Comparison of ENCODE assay signal across 24 cellular contexts in the genomic region with DNA sequence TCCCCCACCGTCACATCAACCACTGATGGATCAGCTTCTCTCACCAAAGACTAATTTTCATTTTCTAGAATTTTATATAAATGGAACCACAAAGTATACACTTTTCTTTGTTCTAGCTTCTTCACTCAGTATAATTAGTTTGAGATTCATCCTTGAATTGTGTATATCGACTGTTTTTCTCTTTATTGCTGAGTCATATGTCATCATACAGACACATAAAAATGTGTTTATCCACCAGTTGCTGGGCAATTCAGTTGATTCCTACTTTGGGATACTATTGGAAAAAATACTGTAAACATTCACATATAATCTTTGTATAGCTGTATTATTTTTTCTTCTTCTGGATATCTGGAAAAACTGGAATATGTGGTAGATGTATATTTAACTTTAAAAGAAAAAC. TPM values are rescaled to one million over a fixed set of nuclear protein-coding genes. Genes with fewer than 3 reads are reported as not detected.
"Had no signal": no experiment of that assay in that cellular context is flagged by ENCODE, and none has a peak within 500 bp of the region (broad histone marks: within the 10 kb centered on the region; RNA-seq: fewer than 3 reads in every experiment).

No MANE protein-coding gene starts in this region.

- DNase-seq: KBM-7, MV-4-11, NCI-H1048, NCI-H1105, NCI-H1417, NCI-H1436 treated with DMSO at 0.1 percent for 48 hours, NCI-H1694 treated with DMSO at 0.1 percent for 48 hours, NCI-H1930, NCI-H2081, NCI-H2107, NCI-H2227 treated with DMSO at 0.1 percent for 48 hours, NCI-H524, NCI-H526 treated with DMSO at 0.1 percent for 48 hours, NCI-H748 treated with DMSO at 0.1 percent for 48 hours, Right ventricle myocardium superior, RPMI8226, SIG-M5, T-helper 2 cell had no signal

- H3K27me3 ChIP-seq: SJSA1 had no signal

- H3K9me3 ChIP-seq: SJSA1 had no signal

- H3K36me3 ChIP-seq: SJSA1 had no signal

- H3K4me3 ChIP-seq: SJSA1, SK-N-MC had no signal

- H3K4me1 ChIP-seq: SJSA1 had no signal

- H3K27ac ChIP-seq: HL-60, SJSA1, SK-N-MC had no signal

- FAIRE-seq: HTR-8/SVneo had no signal

RNA-seq across cellular contexts. Expression of a gene that starts 26.6 kb away (rescaled TPM):
- total RNA-seq: SJSA1; T-helper 1 cell treated with Interleukin-12 subunit alpha and Interleukin-12 subunit beta and Interleukin-4 antibody, amounts not matched to agents 30 ng/mL and 1 ng/mL, for 36 hours had no signal
- polyA plus RNA-seq: IgD-negative memory B cell had no signal
